ENCODE assay signal across 28 cellular contexts in genomic region chr13:78152415-78152814, GRCh38.
"Had no signal": no experiment of that assay in that cellular context is flagged by ENCODE, and none has a peak within 500 bp of the region (broad histone marks: within the 10 kb centered on the region; RNA-seq: fewer than 3 reads in every experiment).

No MANE protein-coding gene starts in this region.

- H3K27me3 Mint-ChIP-seq: dendritic cell treated with granulocyte-macrophage colony-stimulating factor and Interleukin-4, amounts not matched to agents 40 ng/mL and 50 ng/mL, for 4 days; type B pancreatic cell had no signal

- ATAC-seq: esophagus mucosa; gastroesophageal sphincter; heart right ventricle; left colon; lower lobe of right lung; naive thymus-derived CD8-positive, alpha-beta T cell; sciatic nerve; stimulated activated effector memory CD8-positive, alpha-beta T cell treated with anti-CD3 and anti-CD28 coated beads, Interleukin-12 subunit alpha, Interleukin-12 subunit beta, amount 100 ng/mL, for 72 hours; stimulated activated naive CD8-positive, alpha-beta T cell treated with anti-CD3 and anti-CD28 coated beads, Interleukin-15, Interleukin-2, amounts not matched to agents 100 U/mL and 50 U/mL, for 24 hours had no signal

- FAIRE-seq: islet of Langerhans had no signal

- H3K4me3 Mint-ChIP-seq: dendritic cell treated with granulocyte-macrophage colony-stimulating factor and Interleukin-4, amounts not matched to agents 40 ng/mL and 50 ng/mL, for 4 days; endodermal cell; naive thymus-derived CD8-positive, alpha-beta T cell; nephron progenitor cell; stimulated activated effector memory CD8-positive, alpha-beta T cell treated with anti-CD3 and anti-CD28 coated beads, Interleukin-12 subunit alpha, Interleukin-12 subunit beta, amount 100 ng/mL, for 72 hours; type B pancreatic cell had no signal

- H3K27ac ChIP-seq: colonic mucosa, epithelial cell of prostate, gastroesophageal sphincter, heart right ventricle, left ventricle myocardium inferior, lower lobe of right lung, prostate gland, right atrium auricular region, testis, tibial artery had no signal

- H3K4me3 ChIP-seq: colonic mucosa, gastroesophageal sphincter, heart right ventricle, left ventricle myocardium inferior, lower lobe of right lung, prostate gland, right atrium auricular region, testis, tibial artery had no signal

- H3K27me3 ChIP-seq: colonic mucosa, gastroesophageal sphincter, heart right ventricle, right atrium auricular region, testis, tibial artery had no signal

- H3K27ac Mint-ChIP-seq: dendritic cell treated with granulocyte-macrophage colony-stimulating factor and Interleukin-4, amounts not matched to agents 40 ng/mL and 50 ng/mL, for 4 days; endodermal cell; naive thymus-derived CD8-positive, alpha-beta T cell; nephron progenitor cell; stimulated activated effector memory CD8-positive, alpha-beta T cell treated with anti-CD3 and anti-CD28 coated beads, Interleukin-12 subunit alpha, Interleukin-12 subunit beta, amount 100 ng/mL, for 72 hours; type B pancreatic cell had no signal

- H3K4me1 ChIP-seq: colonic mucosa, gastroesophageal sphincter, heart right ventricle, left ventricle myocardium inferior, lower lobe of right lung, prostate gland, right atrium auricular region, testis, tibial artery had no signal

- H3K4me1 Mint-ChIP-seq: endodermal cell; naive thymus-derived CD8-positive, alpha-beta T cell; nephron progenitor cell; stimulated activated effector memory CD8-positive, alpha-beta T cell treated with anti-CD3 and anti-CD28 coated beads, Interleukin-12 subunit alpha, Interleukin-12 subunit beta, amount 100 ng/mL, for 72 hours had no signal

- DNase-seq: colonic mucosa; effector CD8-positive, alpha-beta T cell; endodermal cell; foreskin fibroblast; heart right ventricle; hippocampal formation; left colon; left ventricle myocardium inferior; lower lobe of right lung; naive thymus-derived CD8-positive, alpha-beta T cell; nephron progenitor cell; nucleus accumbens; stimulated activated CD4-positive, alpha-beta T cell treated with anti-CD3 and anti-CD28 coated beads, Interleukin-2, amount 100 ng/mL, for 24 hours; stimulated activated CD4-positive, alpha-beta T cell treated with anti-CD3 and anti-CD28 coated beads, Interleukin-4, amount 100 ng/mL, for 24 hours; stimulated activated naive CD8-positive, alpha-beta T cell treated with anti-CD3 and anti-CD28 coated beads, Interleukin-15, Interleukin-2, amounts not matched to agents 100 U/mL and 50 U/mL, for 24 hours; substantia nigra; testis; tibial artery had no signal

- H3K36me3 Mint-ChIP-seq: stimulated activated effector memory CD8-positive, alpha-beta T cell treated with anti-CD3 and anti-CD28 coated beads, Interleukin-12 subunit alpha, Interleukin-12 subunit beta, amount 100 ng/mL, for 72 hours; type B pancreatic cell had no signal

- H3K36me3 ChIP-seq: colonic mucosa, gastroesophageal sphincter, heart right ventricle, left ventricle myocardium inferior, lower lobe of right lung, prostate gland, right atrium auricular region, tibial artery had no signal

- H3K9me3 ChIP-seq: colonic mucosa, gastroesophageal sphincter, lower lobe of right lung, prostate gland, right atrium auricular region, testis, tibial artery had no signal
